In the genomic region with DNA sequence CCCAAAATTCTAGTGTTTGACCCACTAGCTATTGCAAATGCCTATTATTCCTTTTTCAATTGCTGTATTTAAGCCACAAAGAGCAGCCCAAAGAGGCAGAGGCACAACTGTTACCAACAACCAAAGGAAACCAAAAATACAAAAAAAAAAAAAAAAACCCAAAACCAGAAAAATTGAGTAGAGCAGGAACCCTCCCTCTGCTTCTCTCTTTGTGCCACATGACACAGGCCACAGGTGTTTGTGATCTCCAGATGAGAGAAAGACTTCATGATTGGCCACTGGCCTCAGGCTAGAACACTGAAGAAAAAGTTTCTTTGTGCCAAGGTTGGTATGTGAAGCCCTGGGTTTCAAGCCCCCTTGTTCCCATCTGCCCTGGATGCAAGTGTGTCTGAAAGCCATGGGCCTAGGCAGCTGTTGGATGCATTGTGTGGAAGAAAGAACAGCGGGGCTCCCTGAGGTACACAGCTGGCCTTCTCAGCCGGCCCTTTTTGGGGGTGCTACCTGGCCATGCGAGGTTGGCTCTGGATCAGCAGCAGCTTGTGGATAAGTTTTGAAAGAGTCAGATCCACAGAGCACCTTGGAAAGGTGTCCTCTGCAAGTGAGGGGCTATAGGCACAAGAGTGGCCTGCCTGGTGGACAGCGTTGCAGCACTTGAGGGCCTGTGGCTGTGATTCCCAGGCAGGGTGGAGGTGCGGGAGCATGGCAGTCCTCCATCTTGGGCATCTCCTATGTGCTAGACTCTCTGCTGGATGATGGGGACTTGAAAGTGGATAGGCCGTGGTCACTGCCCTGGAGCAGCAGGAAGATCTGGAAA, we compare ENCODE assay signal across 1 cellular context.
A peak's percentile ranks its signal among the peaks of the same experiment; 100 is the strongest.
TF ChIP-seq lines count a peak whose summit lies in the region.

No MANE protein-coding gene starts in this region.

TF ChIP-seq in HepG2, 621 proteins besides CTCF, POLR2A, EP300 and RAD21 (continues in another document):
- TF ChIP-seq, protein P1, sequence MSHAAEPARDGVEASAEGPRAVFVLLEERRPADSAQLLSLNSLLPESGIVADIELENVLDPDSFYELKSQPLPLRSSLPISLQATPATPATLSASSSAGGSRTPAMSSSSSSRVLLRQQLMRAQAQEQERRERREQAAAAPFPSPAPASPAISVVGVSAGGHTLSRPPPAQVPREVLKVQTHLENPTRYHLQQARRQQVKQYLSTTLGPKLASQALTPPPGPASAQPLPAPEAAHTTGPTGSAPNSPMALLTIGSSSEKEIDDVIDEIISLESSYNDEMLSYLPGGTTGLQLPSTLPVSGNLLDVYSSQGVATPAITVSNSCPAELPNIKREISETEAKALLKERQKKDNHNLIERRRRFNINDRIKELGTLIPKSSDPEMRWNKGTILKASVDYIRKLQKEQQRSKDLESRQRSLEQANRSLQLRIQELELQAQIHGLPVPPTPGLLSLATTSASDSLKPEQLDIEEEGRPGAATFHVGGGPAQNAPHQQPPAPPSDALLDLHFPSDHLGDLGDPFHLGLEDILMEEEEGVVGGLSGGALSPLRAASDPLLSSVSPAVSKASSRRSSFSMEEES (CRISPR knock-in tag; IDR thresholded peaks at IDR 0.05): no peak
- TF ChIP-seq ZNF501 (CRISPR knock-in tag; IDR thresholded peaks at IDR 0.05) (peak; percentile 3; the same call in 1 of the 2 replicates), ZNF563 (CRISPR knock-in tag; IDR thresholded peaks at IDR 0.05) (no peak), FOXK2 (IDR thresholded peaks at IDR 0.05) (no peak), REPIN1 (CRISPR knock-in tag; IDR thresholded peaks at IDR 0.05; ENCODE audit: borderline replicate concordance, low read depth) (no peak), CBX1 (IDR thresholded peaks at IDR 0.05; ENCODE audit: low read depth) (no peak), ZNF652 (CRISPR knock-in tag; IDR thresholded peaks at IDR 0.05; ENCODE audit: borderline replicate concordance, low read depth) (no peak), ZFP62 (CRISPR knock-in tag; IDR thresholded peaks at IDR 0.05) (no peak), GATAD1 (CRISPR knock-in tag; IDR thresholded peaks at IDR 0.05) (no peak), CBX5 (CRISPR knock-in tag; IDR thresholded peaks at IDR 0.05; ENCODE audit: borderline replicate concordance) (no peak), RARG (CRISPR knock-in tag; IDR thresholded peaks at IDR 0.05; ENCODE audit: low read depth) (no peak), ZSCAN9 (CRISPR knock-in tag; IDR thresholded peaks at IDR 0.05; ENCODE audit: borderline replicate concordance) (no peak), ZNF572 (CRISPR knock-in tag; IDR thresholded peaks at IDR 0.05) (no peak), ZNF430 (CRISPR knock-in tag; IDR thresholded peaks at IDR 0.05) (no peak), SCMH1 (CRISPR knock-in tag; IDR thresholded peaks at IDR 0.05; ENCODE audit: borderline replicate concordance) (no peak), RBM39 (IDR thresholded peaks at IDR 0.05; ENCODE audit: low read depth, low read length, poor library complexity, severe bottlenecking) (no peak), ZNF7 (CRISPR knock-in tag; IDR thresholded peaks at IDR 0.05) (no peak), ZNF44 (CRISPR knock-in tag; IDR thresholded peaks at IDR 0.05) (no peak), YY1 (IDR thresholded peaks at IDR 0.05; ENCODE audit: insufficient read depth, insufficient replicate concordance, low read depth, low read length) (peak; percentile 29), ZNF354B (CRISPR knock-in tag; IDR thresholded peaks at IDR 0.05) (no peak), CENPX (CRISPR knock-in tag; IDR thresholded peaks at IDR 0.05) (no peak), IRX3 (CRISPR knock-in tag; IDR thresholded peaks at IDR 0.05; ENCODE audit: borderline replicate concordance, low read depth) (no peak), PITX1 (CRISPR knock-in tag; IDR thresholded peaks at IDR 0.05) (peak; percentile 10; the same call in 1 of the 2 replicates), KAT8 (CRISPR knock-in tag; IDR thresholded peaks at IDR 0.05) (no peak), SRSF1 (optimal IDR thresholded peaks at IDR 0.05; ENCODE audit: low read depth, low read length) (no peak), IKZF1 (IDR thresholded peaks at IDR 0.05) (no peak), BRD4 (CRISPR knock-in tag; IDR thresholded peaks at IDR 0.05) (peak; percentile 24; the same call in 1 of the 2 replicates), ZNF225 (CRISPR knock-in tag; IDR thresholded peaks at IDR 0.05) (0 out of 2 replicates have a peak, but pooled peaks have one; percentile 61), HNRNPH1 (optimal IDR thresholded peaks at IDR 0.05; ENCODE audit: low read depth, low read length) (no peak), NCOR1 (IDR thresholded peaks at IDR 0.05; ENCODE audit: borderline replicate concordance, low read length) (no peak), AGO1 (IDR thresholded peaks at IDR 0.05; ENCODE audit: low read depth, low read length, poor library complexity, severe bottlenecking) (no peak), MED8 (CRISPR knock-in tag; IDR thresholded peaks at IDR 0.05; ENCODE audit: insufficient replicate concordance) (no peak)
- TF ChIP-seq, protein P2, sequence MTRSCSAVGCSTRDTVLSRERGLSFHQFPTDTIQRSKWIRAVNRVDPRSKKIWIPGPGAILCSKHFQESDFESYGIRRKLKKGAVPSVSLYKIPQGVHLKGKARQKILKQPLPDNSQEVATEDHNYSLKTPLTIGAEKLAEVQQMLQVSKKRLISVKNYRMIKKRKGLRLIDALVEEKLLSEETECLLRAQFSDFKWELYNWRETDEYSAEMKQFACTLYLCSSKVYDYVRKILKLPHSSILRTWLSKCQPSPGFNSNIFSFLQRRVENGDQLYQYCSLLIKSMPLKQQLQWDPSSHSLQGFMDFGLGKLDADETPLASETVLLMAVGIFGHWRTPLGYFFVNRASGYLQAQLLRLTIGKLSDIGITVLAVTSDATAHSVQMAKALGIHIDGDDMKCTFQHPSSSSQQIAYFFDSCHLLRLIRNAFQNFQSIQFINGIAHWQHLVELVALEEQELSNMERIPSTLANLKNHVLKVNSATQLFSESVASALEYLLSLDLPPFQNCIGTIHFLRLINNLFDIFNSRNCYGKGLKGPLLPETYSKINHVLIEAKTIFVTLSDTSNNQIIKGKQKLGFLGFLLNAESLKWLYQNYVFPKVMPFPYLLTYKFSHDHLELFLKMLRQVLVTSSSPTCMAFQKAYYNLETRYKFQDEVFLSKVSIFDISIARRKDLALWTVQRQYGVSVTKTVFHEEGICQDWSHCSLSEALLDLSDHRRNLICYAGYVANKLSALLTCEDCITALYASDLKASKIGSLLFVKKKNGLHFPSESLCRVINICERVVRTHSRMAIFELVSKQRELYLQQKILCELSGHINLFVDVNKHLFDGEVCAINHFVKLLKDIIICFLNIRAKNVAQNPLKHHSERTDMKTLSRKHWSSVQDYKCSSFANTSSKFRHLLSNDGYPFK (CRISPR knock-in tag; IDR thresholded peaks at IDR 0.05; ENCODE audit: borderline replicate concordance): no peak
- TF ChIP-seq, protein P3, sequence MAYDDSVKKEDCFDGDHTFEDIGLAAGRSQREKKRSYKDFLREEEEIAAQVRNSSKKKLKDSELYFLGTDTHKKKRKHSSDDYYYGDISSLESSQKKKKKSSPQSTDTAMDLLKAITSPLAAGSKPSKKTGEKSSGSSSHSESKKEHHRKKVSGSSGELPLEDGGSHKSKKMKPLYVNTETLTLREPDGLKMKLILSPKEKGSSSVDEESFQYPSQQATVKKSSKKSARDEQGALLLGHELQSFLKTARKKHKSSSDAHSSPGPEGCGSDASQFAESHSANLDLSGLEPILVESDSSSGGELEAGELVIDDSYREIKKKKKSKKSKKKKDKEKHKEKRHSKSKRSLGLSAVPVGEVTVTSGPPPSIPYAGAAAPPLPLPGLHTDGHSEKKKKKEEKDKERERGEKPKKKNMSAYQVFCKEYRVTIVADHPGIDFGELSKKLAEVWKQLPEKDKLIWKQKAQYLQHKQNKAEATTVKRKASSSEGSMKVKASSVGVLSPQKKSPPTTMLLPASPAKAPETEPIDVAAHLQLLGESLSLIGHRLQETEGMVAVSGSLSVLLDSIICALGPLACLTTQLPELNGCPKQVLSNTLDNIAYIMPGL (CRISPR knock-in tag; IDR thresholded peaks at IDR 0.05; ENCODE audit: borderline replicate concordance in 1 of 2, low read depth in 1 of 2): no peak
- TF ChIP-seq, protein P4, sequence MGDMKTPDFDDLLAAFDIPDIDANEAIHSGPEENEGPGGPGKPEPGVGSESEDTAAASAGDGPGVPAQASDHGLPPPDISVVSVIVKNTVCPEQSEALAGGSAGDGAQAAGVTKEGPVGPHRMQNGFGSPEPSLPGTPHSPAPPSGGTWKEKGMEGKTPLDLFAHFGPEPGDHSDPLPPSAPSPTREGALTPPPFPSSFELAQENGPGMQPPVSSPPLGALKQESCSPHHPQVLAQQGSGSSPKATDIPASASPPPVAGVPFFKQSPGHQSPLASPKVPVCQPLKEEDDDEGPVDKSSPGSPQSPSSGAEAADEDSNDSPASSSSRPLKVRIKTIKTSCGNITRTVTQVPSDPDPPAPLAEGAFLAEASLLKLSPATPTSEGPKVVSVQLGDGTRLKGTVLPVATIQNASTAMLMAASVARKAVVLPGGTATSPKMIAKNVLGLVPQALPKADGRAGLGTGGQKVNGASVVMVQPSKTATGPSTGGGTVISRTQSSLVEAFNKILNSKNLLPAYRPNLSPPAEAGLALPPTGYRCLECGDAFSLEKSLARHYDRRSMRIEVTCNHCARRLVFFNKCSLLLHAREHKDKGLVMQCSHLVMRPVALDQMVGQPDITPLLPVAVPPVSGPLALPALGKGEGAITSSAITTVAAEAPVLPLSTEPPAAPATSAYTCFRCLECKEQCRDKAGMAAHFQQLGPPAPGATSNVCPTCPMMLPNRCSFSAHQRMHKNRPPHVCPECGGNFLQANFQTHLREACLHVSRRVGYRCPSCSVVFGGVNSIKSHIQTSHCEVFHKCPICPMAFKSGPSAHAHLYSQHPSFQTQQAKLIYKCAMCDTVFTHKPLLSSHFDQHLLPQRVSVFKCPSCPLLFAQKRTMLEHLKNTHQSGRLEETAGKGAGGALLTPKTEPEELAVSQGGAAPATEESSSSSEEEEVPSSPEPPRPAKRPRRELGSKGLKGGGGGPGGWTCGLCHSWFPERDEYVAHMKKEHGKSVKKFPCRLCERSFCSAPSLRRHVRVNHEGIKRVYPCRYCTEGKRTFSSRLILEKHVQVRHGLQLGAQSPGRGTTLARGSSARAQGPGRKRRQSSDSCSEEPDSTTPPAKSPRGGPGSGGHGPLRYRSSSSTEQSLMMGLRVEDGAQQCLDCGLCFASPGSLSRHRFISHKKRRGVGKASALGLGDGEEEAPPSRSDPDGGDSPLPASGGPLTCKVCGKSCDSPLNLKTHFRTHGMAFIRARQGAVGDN (CRISPR knock-in tag; IDR thresholded peaks at IDR 0.05): peak; percentile 54
- TF ChIP-seq, protein P5, sequence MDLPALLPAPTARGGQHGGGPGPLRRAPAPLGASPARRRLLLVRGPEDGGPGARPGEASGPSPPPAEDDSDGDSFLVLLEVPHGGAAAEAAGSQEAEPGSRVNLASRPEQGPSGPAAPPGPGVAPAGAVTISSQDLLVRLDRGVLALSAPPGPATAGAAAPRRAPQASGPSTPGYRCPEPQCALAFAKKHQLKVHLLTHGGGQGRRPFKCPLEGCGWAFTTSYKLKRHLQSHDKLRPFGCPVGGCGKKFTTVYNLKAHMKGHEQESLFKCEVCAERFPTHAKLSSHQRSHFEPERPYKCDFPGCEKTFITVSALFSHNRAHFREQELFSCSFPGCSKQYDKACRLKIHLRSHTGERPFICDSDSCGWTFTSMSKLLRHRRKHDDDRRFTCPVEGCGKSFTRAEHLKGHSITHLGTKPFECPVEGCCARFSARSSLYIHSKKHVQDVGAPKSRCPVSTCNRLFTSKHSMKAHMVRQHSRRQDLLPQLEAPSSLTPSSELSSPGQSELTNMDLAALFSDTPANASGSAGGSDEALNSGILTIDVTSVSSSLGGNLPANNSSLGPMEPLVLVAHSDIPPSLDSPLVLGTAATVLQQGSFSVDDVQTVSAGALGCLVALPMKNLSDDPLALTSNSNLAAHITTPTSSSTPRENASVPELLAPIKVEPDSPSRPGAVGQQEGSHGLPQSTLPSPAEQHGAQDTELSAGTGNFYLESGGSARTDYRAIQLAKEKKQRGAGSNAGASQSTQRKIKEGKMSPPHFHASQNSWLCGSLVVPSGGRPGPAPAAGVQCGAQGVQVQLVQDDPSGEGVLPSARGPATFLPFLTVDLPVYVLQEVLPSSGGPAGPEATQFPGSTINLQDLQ (CRISPR knock-in tag; IDR thresholded peaks at IDR 0.05): no peak
- TF ChIP-seq, protein P6, sequence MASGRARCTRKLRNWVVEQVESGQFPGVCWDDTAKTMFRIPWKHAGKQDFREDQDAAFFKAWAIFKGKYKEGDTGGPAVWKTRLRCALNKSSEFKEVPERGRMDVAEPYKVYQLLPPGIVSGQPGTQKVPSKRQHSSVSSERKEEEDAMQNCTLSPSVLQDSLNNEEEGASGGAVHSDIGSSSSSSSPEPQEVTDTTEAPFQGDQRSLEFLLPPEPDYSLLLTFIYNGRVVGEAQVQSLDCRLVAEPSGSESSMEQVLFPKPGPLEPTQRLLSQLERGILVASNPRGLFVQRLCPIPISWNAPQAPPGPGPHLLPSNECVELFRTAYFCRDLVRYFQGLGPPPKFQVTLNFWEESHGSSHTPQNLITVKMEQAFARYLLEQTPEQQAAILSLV (CRISPR knock-in tag; IDR thresholded peaks at IDR 0.05; ENCODE audit: borderline replicate concordance): no peak
- TF ChIP-seq, protein P7, sequence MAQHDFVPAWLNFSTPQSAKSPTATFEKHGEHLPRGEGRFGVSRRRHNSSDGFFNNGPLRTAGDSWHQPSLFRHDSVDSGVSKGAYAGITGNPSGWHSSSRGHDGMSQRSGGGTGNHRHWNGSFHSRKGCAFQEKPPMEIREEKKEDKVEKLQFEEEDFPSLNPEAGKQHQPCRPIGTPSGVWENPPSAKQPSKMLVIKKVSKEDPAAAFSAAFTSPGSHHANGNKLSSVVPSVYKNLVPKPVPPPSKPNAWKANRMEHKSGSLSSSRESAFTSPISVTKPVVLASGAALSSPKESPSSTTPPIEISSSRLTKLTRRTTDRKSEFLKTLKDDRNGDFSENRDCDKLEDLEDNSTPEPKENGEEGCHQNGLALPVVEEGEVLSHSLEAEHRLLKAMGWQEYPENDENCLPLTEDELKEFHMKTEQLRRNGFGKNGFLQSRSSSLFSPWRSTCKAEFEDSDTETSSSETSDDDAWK (CRISPR knock-in tag; IDR thresholded peaks at IDR 0.05): no peak
- TF ChIP-seq, protein P8, sequence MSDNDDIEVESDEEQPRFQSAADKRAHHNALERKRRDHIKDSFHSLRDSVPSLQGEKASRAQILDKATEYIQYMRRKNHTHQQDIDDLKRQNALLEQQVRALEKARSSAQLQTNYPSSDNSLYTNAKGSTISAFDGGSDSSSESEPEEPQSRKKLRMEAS (IDR thresholded peaks at IDR 0.05): no peak
- TF ChIP-seq, protein P9, sequence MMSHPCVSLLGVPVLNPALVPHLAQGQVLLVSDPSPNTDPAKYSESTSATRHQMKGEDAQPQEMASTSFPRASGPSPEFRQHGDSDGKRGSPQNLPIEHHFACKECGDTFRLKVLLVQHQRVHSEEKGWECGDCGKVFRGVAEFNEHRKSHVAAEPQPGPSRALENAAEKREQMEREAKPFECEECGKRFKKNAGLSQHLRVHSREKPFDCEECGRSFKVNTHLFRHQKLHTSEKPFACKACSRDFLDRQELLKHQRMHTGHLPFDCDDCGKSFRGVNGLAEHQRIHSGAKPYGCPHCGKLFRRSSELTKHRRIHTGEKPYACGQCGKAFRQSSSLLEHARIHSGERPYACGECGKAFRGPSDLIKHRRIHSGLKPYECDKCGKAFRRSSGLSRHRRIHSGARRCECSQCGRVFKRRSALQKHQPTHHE (CRISPR knock-in tag; IDR thresholded peaks at IDR 0.05; ENCODE audit: borderline replicate concordance): no peak
- TF ChIP-seq, protein P10, sequence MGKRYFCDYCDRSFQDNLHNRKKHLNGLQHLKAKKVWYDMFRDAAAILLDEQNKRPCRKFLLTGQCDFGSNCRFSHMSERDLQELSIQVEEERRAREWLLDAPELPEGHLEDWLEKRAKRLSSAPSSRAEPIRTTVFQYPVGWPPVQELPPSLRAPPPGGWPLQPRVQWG (CRISPR knock-in tag; IDR thresholded peaks at IDR 0.05; ENCODE audit: borderline replicate concordance, low read depth): no peak
